1 cellular context compared by ENCODE assay signal in the genomic region with DNA sequence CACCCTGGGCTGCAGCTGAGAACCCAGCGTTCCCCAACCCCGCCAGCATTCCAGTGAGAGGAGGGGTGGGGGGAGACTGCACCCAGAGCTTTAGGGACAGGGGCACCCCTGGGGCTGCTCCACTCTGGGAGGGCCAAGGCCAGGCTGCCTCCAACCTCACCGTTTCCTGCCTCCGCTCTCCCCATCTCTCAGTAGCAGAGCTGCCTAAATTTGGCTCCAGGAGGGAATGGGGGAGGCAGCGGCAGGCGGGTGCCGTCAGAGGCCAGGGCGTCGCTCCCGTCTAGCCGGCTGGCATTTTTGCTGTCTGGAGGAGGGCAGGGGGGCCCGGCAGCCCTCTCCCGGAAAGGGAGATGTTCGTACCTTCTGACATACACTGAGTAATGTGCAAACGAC.
TF ChIP-seq lines count a peak whose summit lies in the region.

No MANE protein-coding gene starts in this region.

TF ChIP-seq in HepG2, 621 proteins besides CTCF, POLR2A, EP300 and RAD21 (continued from another document and continues in another):
- TF ChIP-seq, protein P1, sequence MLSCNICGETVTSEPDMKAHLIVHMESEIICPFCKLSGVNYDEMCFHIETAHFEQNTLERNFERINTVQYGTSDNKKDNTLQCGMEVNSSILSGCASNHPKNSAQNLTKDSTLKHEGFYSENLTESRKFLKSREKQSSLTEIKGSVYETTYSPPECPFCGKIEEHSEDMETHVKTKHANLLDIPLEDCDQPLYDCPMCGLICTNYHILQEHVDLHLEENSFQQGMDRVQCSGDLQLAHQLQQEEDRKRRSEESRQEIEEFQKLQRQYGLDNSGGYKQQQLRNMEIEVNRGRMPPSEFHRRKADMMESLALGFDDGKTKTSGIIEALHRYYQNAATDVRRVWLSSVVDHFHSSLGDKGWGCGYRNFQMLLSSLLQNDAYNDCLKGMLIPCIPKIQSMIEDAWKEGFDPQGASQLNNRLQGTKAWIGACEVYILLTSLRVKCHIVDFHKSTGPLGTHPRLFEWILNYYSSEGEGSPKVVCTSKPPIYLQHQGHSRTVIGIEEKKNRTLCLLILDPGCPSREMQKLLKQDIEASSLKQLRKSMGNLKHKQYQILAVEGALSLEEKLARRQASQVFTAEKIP (CRISPR knock-in tag; IDR thresholded peaks at IDR 0.05; ENCODE audit: borderline replicate concordance), result no peak
- TF ChIP-seq ELF3 (CRISPR knock-in tag; IDR thresholded peaks at IDR 0.05) (0 out of 2 replicates have a peak, but pooled peaks have one; percentile 3), MAZ (IDR thresholded peaks at IDR 0.05; ENCODE audit: borderline replicate concordance, low read depth, low read length) (no peak), MAZ (CRISPR knock-in tag; IDR thresholded peaks at IDR 0.05; ENCODE audit: low read depth) (0 out of 2 replicates have a peak, but pooled peaks have one; percentile 21), SIN3A (IDR thresholded peaks at IDR 0.05; ENCODE audit: borderline replicate concordance, low read depth, low read length) (0 out of 2 replicates have a peak, but pooled peaks have one; percentile 10), SETDB1 (CRISPR knock-in tag; IDR thresholded peaks at IDR 0.05; ENCODE audit: borderline replicate concordance) (no peak), ZBTB8A (CRISPR knock-in tag; IDR thresholded peaks at IDR 0.05; ENCODE audit: borderline replicate concordance, low read depth) (no peak), RBFOX2 (IDR thresholded peaks at IDR 0.05; ENCODE audit: low read depth, low read length) (0 out of 2 replicates have a peak, but pooled peaks have one; percentile 35), ZNF205 (CRISPR knock-in tag; IDR thresholded peaks at IDR 0.05) (no peak), SALL2 (CRISPR knock-in tag; IDR thresholded peaks at IDR 0.05) (peak; percentile 15; the same call in 1 of the 2 replicates), TCF7L2 (IDR thresholded peaks at IDR 0.05; ENCODE audit: low read depth, low read length) (no peak), RNF2 (conservative IDR thresholded peaks at IDR 0.05; ENCODE audit: low read depth) (peak; percentile 35; the same call in 1 of the 2 replicates), POGZ (CRISPR knock-in tag; IDR thresholded peaks at IDR 0.05) (peak; percentile 32; the same call in 1 of the 2 replicates), SRSF1 (optimal IDR thresholded peaks at IDR 0.05; ENCODE audit: low read depth, low read length) (peak; percentile 66), IRF2 (CRISPR knock-in tag; IDR thresholded peaks at IDR 0.05) (no peak), ZNF484 (CRISPR knock-in tag; IDR thresholded peaks at IDR 0.05; ENCODE audit: borderline replicate concordance, low read depth) (0 out of 2 replicates have a peak, but pooled peaks have one; percentile 43), RXRA (CRISPR knock-in tag; IDR thresholded peaks at IDR 0.05) (no peak; the same call in 1 of the 2 replicates), MED1 (CRISPR knock-in tag; IDR thresholded peaks at IDR 0.05) (0 out of 2 replicates have a peak, but pooled peaks have one; percentile 9), ZNF7 (CRISPR knock-in tag; IDR thresholded peaks at IDR 0.05) (no peak), SKI (IDR thresholded peaks at IDR 0.05; ENCODE audit: partially characterized antibody) (peak; percentile 85), ZNF709 (CRISPR knock-in tag; IDR thresholded peaks at IDR 0.05) (0 out of 2 replicates have a peak, but pooled peaks have one; percentile 7), BRCA1 (CRISPR knock-in tag; IDR thresholded peaks at IDR 0.05) (no peak), SATB2 (CRISPR knock-in tag; IDR thresholded peaks at IDR 0.05) (no peak), ZBTB38 (CRISPR knock-in tag; IDR thresholded peaks at IDR 0.05) (peak; percentile 11; the same call in 1 of the 2 replicates)
- TF ChIP-seq, protein P2, sequence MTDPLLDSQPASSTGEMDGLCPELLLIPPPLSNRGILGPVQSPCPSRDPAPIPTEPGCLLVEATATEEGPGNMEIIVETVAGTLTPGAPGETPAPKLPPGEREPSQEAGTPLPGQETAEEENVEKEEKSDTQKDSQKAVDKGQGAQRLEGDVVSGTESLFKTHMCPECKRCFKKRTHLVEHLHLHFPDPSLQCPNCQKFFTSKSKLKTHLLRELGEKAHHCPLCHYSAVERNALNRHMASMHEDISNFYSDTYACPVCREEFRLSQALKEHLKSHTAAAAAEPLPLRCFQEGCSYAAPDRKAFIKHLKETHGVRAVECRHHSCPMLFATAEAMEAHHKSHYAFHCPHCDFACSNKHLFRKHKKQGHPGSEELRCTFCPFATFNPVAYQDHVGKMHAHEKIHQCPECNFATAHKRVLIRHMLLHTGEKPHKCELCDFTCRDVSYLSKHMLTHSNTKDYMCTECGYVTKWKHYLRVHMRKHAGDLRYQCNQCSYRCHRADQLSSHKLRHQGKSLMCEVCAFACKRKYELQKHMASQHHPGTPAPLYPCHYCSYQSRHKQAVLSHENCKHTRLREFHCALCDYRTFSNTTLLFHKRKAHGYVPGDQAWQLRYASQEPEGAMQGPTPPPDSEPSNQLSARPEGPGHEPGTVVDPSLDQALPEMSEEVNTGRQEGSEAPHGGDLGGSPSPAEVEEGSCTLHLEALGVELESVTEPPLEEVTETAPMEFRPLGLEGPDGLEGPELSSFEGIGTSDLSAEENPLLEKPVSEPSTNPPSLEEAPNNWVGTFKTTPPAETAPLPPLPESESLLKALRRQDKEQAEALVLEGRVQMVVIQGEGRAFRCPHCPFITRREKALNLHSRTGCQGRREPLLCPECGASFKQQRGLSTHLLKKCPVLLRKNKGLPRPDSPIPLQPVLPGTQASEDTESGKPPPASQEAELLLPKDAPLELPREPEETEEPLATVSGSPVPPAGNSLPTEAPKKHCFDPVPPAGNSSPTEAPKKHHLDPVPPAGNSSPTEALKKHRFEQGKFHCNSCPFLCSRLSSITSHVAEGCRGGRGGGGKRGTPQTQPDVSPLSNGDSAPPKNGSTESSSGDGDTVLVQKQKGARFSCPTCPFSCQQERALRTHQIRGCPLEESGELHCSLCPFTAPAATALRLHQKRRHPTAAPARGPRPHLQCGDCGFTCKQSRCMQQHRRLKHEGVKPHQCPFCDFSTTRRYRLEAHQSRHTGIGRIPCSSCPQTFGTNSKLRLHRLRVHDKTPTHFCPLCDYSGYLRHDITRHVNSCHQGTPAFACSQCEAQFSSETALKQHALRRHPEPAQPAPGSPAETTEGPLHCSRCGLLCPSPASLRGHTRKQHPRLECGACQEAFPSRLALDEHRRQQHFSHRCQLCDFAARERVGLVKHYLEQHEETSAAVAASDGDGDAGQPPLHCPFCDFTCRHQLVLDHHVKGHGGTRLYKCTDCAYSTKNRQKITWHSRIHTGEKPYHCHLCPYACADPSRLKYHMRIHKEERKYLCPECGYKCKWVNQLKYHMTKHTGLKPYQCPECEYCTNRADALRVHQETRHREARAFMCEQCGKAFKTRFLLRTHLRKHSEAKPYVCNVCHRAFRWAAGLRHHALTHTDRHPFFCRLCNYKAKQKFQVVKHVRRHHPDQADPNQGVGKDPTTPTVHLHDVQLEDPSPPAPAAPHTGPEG (CRISPR knock-in tag; IDR thresholded peaks at IDR 0.05), result 0 out of 2 replicates have a peak, but pooled peaks have one; percentile 7
- TF ChIP-seq, protein P3, sequence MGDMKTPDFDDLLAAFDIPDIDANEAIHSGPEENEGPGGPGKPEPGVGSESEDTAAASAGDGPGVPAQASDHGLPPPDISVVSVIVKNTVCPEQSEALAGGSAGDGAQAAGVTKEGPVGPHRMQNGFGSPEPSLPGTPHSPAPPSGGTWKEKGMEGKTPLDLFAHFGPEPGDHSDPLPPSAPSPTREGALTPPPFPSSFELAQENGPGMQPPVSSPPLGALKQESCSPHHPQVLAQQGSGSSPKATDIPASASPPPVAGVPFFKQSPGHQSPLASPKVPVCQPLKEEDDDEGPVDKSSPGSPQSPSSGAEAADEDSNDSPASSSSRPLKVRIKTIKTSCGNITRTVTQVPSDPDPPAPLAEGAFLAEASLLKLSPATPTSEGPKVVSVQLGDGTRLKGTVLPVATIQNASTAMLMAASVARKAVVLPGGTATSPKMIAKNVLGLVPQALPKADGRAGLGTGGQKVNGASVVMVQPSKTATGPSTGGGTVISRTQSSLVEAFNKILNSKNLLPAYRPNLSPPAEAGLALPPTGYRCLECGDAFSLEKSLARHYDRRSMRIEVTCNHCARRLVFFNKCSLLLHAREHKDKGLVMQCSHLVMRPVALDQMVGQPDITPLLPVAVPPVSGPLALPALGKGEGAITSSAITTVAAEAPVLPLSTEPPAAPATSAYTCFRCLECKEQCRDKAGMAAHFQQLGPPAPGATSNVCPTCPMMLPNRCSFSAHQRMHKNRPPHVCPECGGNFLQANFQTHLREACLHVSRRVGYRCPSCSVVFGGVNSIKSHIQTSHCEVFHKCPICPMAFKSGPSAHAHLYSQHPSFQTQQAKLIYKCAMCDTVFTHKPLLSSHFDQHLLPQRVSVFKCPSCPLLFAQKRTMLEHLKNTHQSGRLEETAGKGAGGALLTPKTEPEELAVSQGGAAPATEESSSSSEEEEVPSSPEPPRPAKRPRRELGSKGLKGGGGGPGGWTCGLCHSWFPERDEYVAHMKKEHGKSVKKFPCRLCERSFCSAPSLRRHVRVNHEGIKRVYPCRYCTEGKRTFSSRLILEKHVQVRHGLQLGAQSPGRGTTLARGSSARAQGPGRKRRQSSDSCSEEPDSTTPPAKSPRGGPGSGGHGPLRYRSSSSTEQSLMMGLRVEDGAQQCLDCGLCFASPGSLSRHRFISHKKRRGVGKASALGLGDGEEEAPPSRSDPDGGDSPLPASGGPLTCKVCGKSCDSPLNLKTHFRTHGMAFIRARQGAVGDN (CRISPR knock-in tag; IDR thresholded peaks at IDR 0.05), result peak; percentile 2; the same call in 1 of the 2 replicates
- TF ChIP-seq, protein P4, sequence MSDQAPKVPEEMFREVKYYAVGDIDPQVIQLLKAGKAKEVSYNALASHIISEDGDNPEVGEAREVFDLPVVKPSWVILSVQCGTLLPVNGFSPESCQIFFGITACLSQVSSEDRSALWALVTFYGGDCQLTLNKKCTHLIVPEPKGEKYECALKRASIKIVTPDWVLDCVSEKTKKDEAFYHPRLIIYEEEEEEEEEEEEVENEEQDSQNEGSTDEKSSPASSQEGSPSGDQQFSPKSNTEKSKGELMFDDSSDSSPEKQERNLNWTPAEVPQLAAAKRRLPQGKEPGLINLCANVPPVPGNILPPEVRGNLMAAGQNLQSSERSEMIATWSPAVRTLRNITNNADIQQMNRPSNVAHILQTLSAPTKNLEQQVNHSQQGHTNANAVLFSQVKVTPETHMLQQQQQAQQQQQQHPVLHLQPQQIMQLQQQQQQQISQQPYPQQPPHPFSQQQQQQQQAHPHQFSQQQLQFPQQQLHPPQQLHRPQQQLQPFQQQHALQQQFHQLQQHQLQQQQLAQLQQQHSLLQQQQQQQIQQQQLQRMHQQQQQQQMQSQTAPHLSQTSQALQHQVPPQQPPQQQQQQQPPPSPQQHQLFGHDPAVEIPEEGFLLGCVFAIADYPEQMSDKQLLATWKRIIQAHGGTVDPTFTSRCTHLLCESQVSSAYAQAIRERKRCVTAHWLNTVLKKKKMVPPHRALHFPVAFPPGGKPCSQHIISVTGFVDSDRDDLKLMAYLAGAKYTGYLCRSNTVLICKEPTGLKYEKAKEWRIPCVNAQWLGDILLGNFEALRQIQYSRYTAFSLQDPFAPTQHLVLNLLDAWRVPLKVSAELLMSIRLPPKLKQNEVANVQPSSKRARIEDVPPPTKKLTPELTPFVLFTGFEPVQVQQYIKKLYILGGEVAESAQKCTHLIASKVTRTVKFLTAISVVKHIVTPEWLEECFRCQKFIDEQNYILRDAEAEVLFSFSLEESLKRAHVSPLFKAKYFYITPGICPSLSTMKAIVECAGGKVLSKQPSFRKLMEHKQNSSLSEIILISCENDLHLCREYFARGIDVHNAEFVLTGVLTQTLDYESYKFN (CRISPR knock-in tag; conservative IDR thresholded peaks at IDR 0.05), result peak; percentile 7; the same call in 1 of the 2 replicates
- TF ChIP-seq, protein P5, sequence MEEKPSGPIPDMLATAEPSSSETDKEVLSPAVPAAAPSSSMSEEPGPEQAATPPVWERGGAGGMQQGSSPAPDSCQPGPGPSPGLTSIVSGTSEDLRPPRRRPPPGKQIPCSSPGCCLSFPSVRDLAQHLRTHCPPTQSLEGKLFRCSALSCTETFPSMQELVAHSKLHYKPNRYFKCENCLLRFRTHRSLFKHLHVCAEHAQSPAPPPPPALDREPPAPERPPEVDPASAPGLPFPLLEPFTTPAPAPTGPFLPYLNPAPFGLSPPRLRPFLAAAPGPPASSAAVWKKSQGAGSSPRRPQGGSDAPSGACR (CRISPR knock-in tag; IDR thresholded peaks at IDR 0.05), result 0 out of 2 replicates have a peak, but pooled peaks have one; percentile 10
- TF ChIP-seq, protein P6, sequence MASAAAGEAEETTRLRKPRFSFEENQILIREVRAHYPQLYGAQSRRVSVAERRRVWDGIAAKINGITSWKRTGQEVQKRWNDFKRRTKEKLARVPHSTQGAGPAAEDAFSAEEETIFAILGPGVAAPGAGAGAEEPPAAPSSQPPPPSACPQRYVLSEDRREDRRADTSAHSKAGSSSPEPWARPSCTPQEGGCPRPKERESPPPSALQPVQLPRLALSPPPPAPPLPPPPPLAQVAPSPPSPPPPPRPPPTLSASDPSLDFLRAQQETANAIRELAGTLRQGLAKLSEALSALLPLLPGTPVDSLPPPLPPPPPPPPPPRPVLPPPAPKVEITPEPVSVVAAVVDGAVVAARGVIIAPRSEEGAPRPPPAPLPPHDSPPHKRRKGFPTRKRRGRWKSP (CRISPR knock-in tag; IDR thresholded peaks at IDR 0.05), result no peak
- TF ChIP-seq, protein P7, sequence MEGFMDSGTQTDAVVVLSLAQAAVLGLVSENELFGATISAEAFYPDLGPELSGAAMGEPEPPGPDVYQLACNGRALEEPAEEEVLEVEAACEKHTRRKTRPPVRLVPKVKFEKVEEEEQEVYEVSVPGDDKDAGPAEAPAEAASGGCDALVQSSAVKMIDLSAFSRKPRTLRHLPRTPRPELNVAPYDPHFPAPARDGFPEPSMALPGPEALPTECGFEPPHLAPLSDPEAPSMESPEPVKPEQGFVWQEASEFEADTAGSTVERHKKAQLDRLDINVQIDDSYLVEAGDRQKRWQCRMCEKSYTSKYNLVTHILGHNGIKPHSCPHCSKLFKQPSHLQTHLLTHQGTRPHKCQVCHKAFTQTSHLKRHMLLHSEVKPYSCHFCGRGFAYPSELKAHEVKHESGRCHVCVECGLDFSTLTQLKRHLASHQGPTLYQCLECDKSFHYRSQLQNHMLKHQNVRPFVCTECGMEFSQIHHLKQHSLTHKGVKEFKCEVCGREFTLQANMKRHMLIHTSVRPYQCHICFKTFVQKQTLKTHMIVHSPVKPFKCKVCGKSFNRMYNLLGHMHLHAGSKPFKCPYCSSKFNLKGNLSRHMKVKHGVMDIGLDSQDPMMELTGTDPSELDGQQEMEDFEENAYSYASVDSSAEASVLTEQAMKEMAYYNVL (CRISPR knock-in tag; IDR thresholded peaks at IDR 0.05; ENCODE audit: borderline replicate concordance), result 0 out of 2 replicates have a peak, but pooled peaks have one; percentile 47
- TF ChIP-seq, protein P8, sequence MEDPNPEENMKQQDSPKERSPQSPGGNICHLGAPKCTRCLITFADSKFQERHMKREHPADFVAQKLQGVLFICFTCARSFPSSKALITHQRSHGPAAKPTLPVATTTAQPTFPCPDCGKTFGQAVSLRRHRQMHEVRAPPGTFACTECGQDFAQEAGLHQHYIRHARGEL (CRISPR knock-in tag; IDR thresholded peaks at IDR 0.05), result 0 out of 2 replicates have a peak, but pooled peaks have one; percentile 56
- TF ChIP-seq, protein P9, sequence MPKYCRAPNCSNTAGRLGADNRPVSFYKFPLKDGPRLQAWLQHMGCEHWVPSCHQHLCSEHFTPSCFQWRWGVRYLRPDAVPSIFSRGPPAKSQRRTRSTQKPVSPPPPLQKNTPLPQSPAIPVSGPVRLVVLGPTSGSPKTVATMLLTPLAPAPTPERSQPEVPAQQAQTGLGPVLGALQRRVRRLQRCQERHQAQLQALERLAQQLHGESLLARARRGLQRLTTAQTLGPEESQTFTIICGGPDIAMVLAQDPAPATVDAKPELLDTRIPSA (CRISPR knock-in tag; IDR thresholded peaks at IDR 0.05; ENCODE audit: borderline replicate concordance), result no peak
